ENCODE assay signal across 38 cellular contexts in the genomic region with DNA sequence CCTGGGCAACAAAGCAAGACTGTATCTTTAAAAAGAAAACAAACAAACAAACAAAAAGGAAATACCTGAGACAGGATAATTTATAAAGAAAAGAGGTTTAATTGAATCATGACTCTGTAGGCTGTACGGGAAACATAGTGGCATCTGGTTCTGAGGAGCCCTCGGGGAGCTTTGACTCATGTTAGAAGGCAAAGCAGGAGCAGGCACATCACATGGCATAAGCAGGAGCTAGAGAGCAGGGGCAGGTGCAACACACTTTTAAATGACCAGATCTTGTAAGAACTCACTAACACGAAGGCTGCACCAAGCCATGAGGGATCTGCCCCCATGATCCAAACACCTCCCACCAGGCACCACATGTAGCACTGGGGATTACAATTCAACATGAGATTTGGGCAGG. TPM values are rescaled to one million over a fixed set of nuclear protein-coding genes. Genes with fewer than 3 reads are reported as not detected.
"Had no signal": no experiment of that assay in that cellular context is flagged by ENCODE, and none has a peak within 500 bp of the region (broad histone marks: within the 10 kb centered on the region; RNA-seq: fewer than 3 reads in every experiment).

No MANE protein-coding gene starts in this region.

- H3K9me3 ChIP-seq: MG63 had no signal

- DNase-seq: Karpas-422, Kasumi-1, KG1, MG63, MM.1S, MV-4-11, NCI-H1048, NCI-H1092, NCI-H1092 treated with DMSO at 0.1 percent for 48 hours, NCI-H1105, NCI-H1105 treated with DMSO at 0.1 percent for 48 hours, NCI-H1417, NCI-H1417 treated with DMSO at 0.1 percent for 48 hours, NCI-H1436, NCI-H1436 treated with DMSO at 0.1 percent for 48 hours, NCI-H146, NCI-H1694, NCI-H187, NCI-H187 treated with DMSO at 0.1 percent for 48 hours, NCI-H1930, NCI-H2029, NCI-H2029 treated with DMSO at 0.1 percent for 48 hours, NCI-H2081, NCI-H2081 treated with DMSO at 0.1 percent for 48 hours, NCI-H2107, NCI-H2171, NCI-H2171 treated with DMSO at 0.1 percent for 48 hours, NCI-H2227 treated with DMSO at 0.1 percent for 48 hours, NCI-H226, NCI-H345, NCI-H446, NCI-H446 treated with DMSO at 0.1 percent for 48 hours, NCI-H510A, NCI-H510A treated with DMSO at 0.1 percent for 48 hours had no signal

- H3K27me3 ChIP-seq: MG63 had no signal

- H3K4me3 ChIP-seq: MG63 had no signal

- H3K36me3 ChIP-seq: MG63 had no signal

- H3K27ac ChIP-seq: KMS-11 had no signal

RNA-seq across cellular contexts. Expression of gene OR10H2, which starts 13.2 kb away (rescaled TPM):
- total RNA-seq: LHCN-M2, MCF 10A, NCI-H460 had no signal

RNA-seq across cellular contexts. Expression of gene OR10H3, which starts 23.1 kb away (rescaled TPM):
- total RNA-seq: LHCN-M2, MCF 10A, NCI-H460 had no signal

RNA-seq across cellular contexts. Expression of gene CYP4F12, which starts 41.8 kb away (rescaled TPM):
- total RNA-seq: LHCN-M2, NCI-H460 had no signal
